ENCODE assay signal across 10 cellular contexts in genomic region chr5:139684350-139684880, GRCh38. TPM values are rescaled to one million over a fixed set of nuclear protein-coding genes. Genes with fewer than 3 reads are reported as not detected.
DNase-seq lines count a peak whose midpoint lies in the region; ATAC-seq and TF ChIP-seq lines count a peak whose summit lies in the region.
"Had no signal": no experiment of that assay in that cellular context is flagged by ENCODE, and none has a peak within 500 bp of the region (broad histone marks: within the 10 kb centered on the region; RNA-seq: fewer than 3 reads in every experiment).

No MANE protein-coding gene starts in this region.

- H2AK5ac ChIP-seq in IMR-90 (ENCODE audit: low read depth, low read length) = no peak overlapping the region

- in situ Hi-C loops in IMR-90 (cut with MboI; ENCODE audit: low sequenced_read_pairs) = no loop called here

- no peaks in the 10 kb centered on the region for H3K9me3 Mint-ChIP-seq in activated CD8-positive, alpha-beta T cell treated with anti-CD3 and anti-CD28 coated beads for 36 hours
- H3K9me3 Mint-ChIP-seq in stimulated activated naive B cell treated with anti-CD40 and anti-IgM and Interleukin-4, amounts not matched to agents 10 μg/mL and 1 μg/mL and 100 μg/mL, for 72 hours = no peaks in the 10 kb centered on the region

- no peak overlapping the region for H2BK20ac ChIP-seq in IMR-90 (ENCODE audit: low read depth, low read length)

- no peak for TF ChIP-seq CTCF in IMR-90 (conservative IDR thresholded peaks at IDR 0.05; ENCODE audit: low read depth, low read length)
- TF ChIP-seq CTCF in activated CD8-positive, alpha-beta T cell treated with anti-CD3 and anti-CD28 coated beads for 36 hours (IDR thresholded peaks at IDR 0.05) = no peak

- H3K4me1 Mint-ChIP-seq in activated CD8-positive, alpha-beta T cell treated with anti-CD3 and anti-CD28 coated beads for 36 hours (ENCODE audit: low read depth) = peaks cover 20% of the 10 kb centered on the region
- H3K4me1 Mint-ChIP-seq in stimulated activated naive B cell treated with anti-CD40 and anti-IgM and Interleukin-4, amounts not matched to agents 10 μg/mL and 1 μg/mL and 100 μg/mL, for 72 hours = peaks cover 54 to 79% of the 10 kb centered on the region in 2 donors

- peak overlapping the region; percentile 67 for H2AK9ac ChIP-seq in IMR-90 (replicated peaks; ENCODE audit: low read depth, low read length, poor library complexity)

- peaks cover 10% of the 10 kb centered on the region; the same call in 1 of the 2 replicates for H4K20me1 ChIP-seq in IMR-90 (ENCODE audit: insufficient read depth, low read length)

- intact Hi-C loops in IMR-90 (cut with micrococcal nuclease) = no loop called here
- intact Hi-C loops in activated CD8-positive, alpha-beta T cell treated with anti-CD3 and anti-CD28 coated beads for 36 hours (cut with micrococcal nuclease) = no loop called here

- no peaks in the 10 kb centered on the region; the same call in 1 of the 2 replicates for H3K9me1 ChIP-seq in IMR-90 (ENCODE audit: insufficient read depth, low read length)

- DNase-seq in IMR-90 (no peak), NCI-H345 (lab: John Stamatoyannopoulos, UW) (no peak)
- no peak for DNase-seq in activated CD8-positive, alpha-beta T cell treated with anti-CD3 and anti-CD28 coated beads for 36 hours
- DNase-seq in stimulated activated naive B cell treated with anti-CD40 and anti-IgM and Interleukin-4, amounts not matched to agents 10 μg/mL and 1 μg/mL and 100 μg/mL, for 72 hours = no peak
- DNase-seq in activated effector memory CD4-positive, alpha-beta T cell treated with Interleukin-2 at 50 U/mL for 16 hours = no peak
- no peak for DNase-seq in activated CD4-positive, CD25-positive, alpha-beta regulatory T cell treated with anti-CD3 and anti-CD28 coated beads, Interleukin-2, amount 50 U/mL, for 72 hours
- DNase-seq: activated CD4-positive, alpha-beta T cell treated with anti-CD3 and anti-CD28 coated beads, Interleukin-2, amount 50 U/mL, for 4 hours; activated naive CD4-positive, alpha-beta T cell treated with Interleukin-2 at 50 U/mL for 16 hours; mucosa of descending colon had no signal

- H3K27me3 ChIP-seq in IMR-90 (ENCODE audit: control insufficient read depth, insufficient read depth, low read length) (no peaks in the 10 kb centered on the region), layer of hippocampus (ENCODE audit: control insufficient read depth, insufficient read depth, low read length) (no peaks in the 10 kb centered on the region)

- POLR2A ChIA-PET in IMR-90 (lab: Charles Lee; ENCODE audit: unreplicated experiment) = no interaction called here
- POLR2A ChIA-PET in activated CD8-positive, alpha-beta T cell treated with anti-CD3 and anti-CD28 coated beads for 36 hours (lab: Charles Lee) = interaction anchor here (0.9 to 1.5 kb wide), 3 partner anchors 9 to 25 kb away, joined by 3 read pairs; no protein-coding TSS in a partner anchor

- H3K27me3 Mint-ChIP-seq in activated CD8-positive, alpha-beta T cell treated with anti-CD3 and anti-CD28 coated beads for 36 hours = no peaks in the 10 kb centered on the region
- no peaks in the 10 kb centered on the region for H3K27me3 Mint-ChIP-seq in stimulated activated naive B cell treated with anti-CD40 and anti-IgM and Interleukin-4, amounts not matched to agents 10 μg/mL and 1 μg/mL and 100 μg/mL, for 72 hours

- no TSS peak for BruUV-seq in IMR-90 (replicated peaks; lab: Mats Ljungman, UMichigan)

- CTCF ChIA-PET in IMR-90 (lab: Yijun Ruan, JAX) = no interaction called here
- CTCF ChIA-PET in activated CD8-positive, alpha-beta T cell treated with anti-CD3 and anti-CD28 coated beads for 36 hours (lab: Charles Lee) = interaction anchor here (0.7 to 4.1 kb wide), 8 partner anchors 9 to 91 kb away, joined by 3 to 25 read pairs (median 4); no protein-coding TSS in a partner anchor

- H3K23ac ChIP-seq in IMR-90 (ENCODE audit: low read depth, low read length) = no peak overlapping the region

- H3K4me3 ChIP-seq in IMR-90 (ENCODE audit: insufficient read depth, low read depth, low read length) = no peak overlapping the region
- H3K4me3 ChIP-seq: mucosa of descending colon had no signal

- no peak overlapping the region for H2BK15ac ChIP-seq in IMR-90 (ENCODE audit: low read depth, low read length)

- no peak for TF ChIP-seq POLR2A in IMR-90 (IDR thresholded peaks at IDR 0.05; ENCODE audit: low read depth, low read length)

- H3K4me2 ChIP-seq in IMR-90 (ENCODE audit: low read depth, low read length) = no peak overlapping the region

- H3K27ac ChIP-seq in IMR-90 (ENCODE audit: insufficient read depth, low read length) (no peak overlapping the region), layer of hippocampus (ENCODE audit: low read depth, low read length) (peak overlapping the region; percentile 98)

- H3K36me3 ChIP-seq in IMR-90 (ENCODE audit: control insufficient read depth, insufficient read depth, low read length) = peaks cover 40% of the 10 kb centered on the region

- H3K18ac ChIP-seq in IMR-90 (ENCODE audit: low read depth, low read length) = no peak overlapping the region

- no peak overlapping the region for H3K56ac ChIP-seq in IMR-90 (ENCODE audit: extremely low read depth, insufficient read depth, low read length)

- no peak overlapping the region for H4K91ac ChIP-seq in IMR-90 (ENCODE audit: insufficient read depth, low read depth, low read length)

- dilution Hi-C loops in IMR-90 (cut with HindIII; ENCODE audit: low sequenced_read_pairs, unreplicated experiment) = no loop called here

- no peaks in the 10 kb centered on the region for H3K36me3 Mint-ChIP-seq in activated CD8-positive, alpha-beta T cell treated with anti-CD3 and anti-CD28 coated beads for 36 hours (ENCODE audit: low read depth)
- peaks cover 39 to 58% of the 10 kb centered on the region in 2 donors for H3K36me3 Mint-ChIP-seq in stimulated activated naive B cell treated with anti-CD40 and anti-IgM and Interleukin-4, amounts not matched to agents 10 μg/mL and 1 μg/mL and 100 μg/mL, for 72 hours

- ATAC-seq in IMR-90 (ENCODE audit: low read depth) = no peak
- peak; percentile 57 for ATAC-seq in activated CD8-positive, alpha-beta T cell treated with anti-CD3 and anti-CD28 coated beads for 36 hours
- ATAC-seq in stimulated activated naive B cell treated with anti-CD40 and anti-IgM and Interleukin-4, amounts not matched to agents 10 μg/mL and 1 μg/mL and 100 μg/mL, for 72 hours (replicated peaks) = peak; percentile 38 to 57
- ATAC-seq: mucosa of descending colon had no signal

- H2BK120ac ChIP-seq in IMR-90 (ENCODE audit: low read depth, low read length) = no peak overlapping the region

- H2BK5ac ChIP-seq in IMR-90 (ENCODE audit: low read depth, low read length, poor library complexity, severe bottlenecking) = no peak overlapping the region

- peaks cover 6% of the 10 kb centered on the region in 2 experiments; a peak in 2 of 4 replicates for H3K79me1 ChIP-seq in IMR-90 (ENCODE audit: low read depth in 1 of 2, low read length in 2 of 2)

- no peak overlapping the region for H3K4me3 Mint-ChIP-seq in activated CD8-positive, alpha-beta T cell treated with anti-CD3 and anti-CD28 coated beads for 36 hours
- H3K4me3 Mint-ChIP-seq in stimulated activated naive B cell treated with anti-CD40 and anti-IgM and Interleukin-4, amounts not matched to agents 10 μg/mL and 1 μg/mL and 100 μg/mL, for 72 hours = peak overlapping the region; percentile 25 to 32

- no peak overlapping the region for H4K5ac ChIP-seq in IMR-90 (ENCODE audit: low read depth, low read length)

- H3K27ac Mint-ChIP-seq in activated CD8-positive, alpha-beta T cell treated with anti-CD3 and anti-CD28 coated beads for 36 hours = no peak overlapping the region
- peak overlapping the region; percentile 92 for H3K27ac Mint-ChIP-seq in stimulated activated naive B cell treated with anti-CD40 and anti-IgM and Interleukin-4, amounts not matched to agents 10 μg/mL and 1 μg/mL and 100 μg/mL, for 72 hours

- H3K9me3 ChIP-seq in IMR-90 (ENCODE audit: control insufficient read depth, insufficient read depth, low read length) = no peaks in the 10 kb centered on the region
- H3K9me3 ChIP-seq: mucosa of descending colon had no signal

- no peak overlapping the region for H4K8ac ChIP-seq in IMR-90 (ENCODE audit: low read depth in 2 of 2, low read length in 2 of 2)

- WGBS in IMR-90 (ENCODE audit: extremely low coverage in 2 of 2, insufficient read length in 1 of 2), 2 experiments = 100% methylated on average over 1 of the region's 7 CpGs; no CpG with 5 or more reads in 1 of the 2 experiments

- peak overlapping the region; percentile 65 for H2AFZ ChIP-seq in IMR-90 (replicated peaks; ENCODE audit: low read length, poor library complexity)

- no peak for TF ChIP-seq RAD21 in IMR-90 (IDR thresholded peaks at IDR 0.05; ENCODE audit: low read length)

- no peak overlapping the region for H3K14ac ChIP-seq in IMR-90 (replicated peaks; ENCODE audit: low read depth, low read length)

- peaks cover 3% of the 10 kb centered on the region; the same call in 1 of the 2 replicates for H3K4me1 ChIP-seq in IMR-90 (ENCODE audit: control insufficient read depth, insufficient read depth, low read length)

- H3K4ac ChIP-seq in IMR-90 (ENCODE audit: low read depth, low read length) = no peak overlapping the region

- H3K9ac ChIP-seq in IMR-90 (ENCODE audit: low read depth, low read length) = no peak overlapping the region

TF ChIP-seq in IMR-90, 13 proteins besides CTCF, POLR2A, EP300 and RAD21 (continues in another document):
- TF ChIP-seq MXI1 (IDR thresholded peaks at IDR 0.05; ENCODE audit: borderline replicate concordance, low read depth, low read length) (no peak), SMC3 (IDR thresholded peaks at IDR 0.05; ENCODE audit: low read depth, low read length) (no peak), MAZ (IDR thresholded peaks at IDR 0.05; ENCODE audit: borderline replicate concordance, low read depth, low read length) (no peak), RFX5 (IDR thresholded peaks at IDR 0.05; ENCODE audit: low read depth, low read length) (no peak), ELK1 (IDR thresholded peaks at IDR 0.05; ENCODE audit: borderline replicate concordance, low read depth, low read length) (no peak), FOS (IDR thresholded peaks at IDR 0.05; ENCODE audit: low read depth, low read length) (no peak), CEBPB (IDR thresholded peaks at IDR 0.05; ENCODE audit: low read depth, low read length) (no peak)

RNA-seq across cellular contexts. Expression of gene CXXC5, which starts 36.3 kb away (rescaled TPM):
- 24.9 and 30.8 TPM in 2 replicates for total RNA-seq in IMR-90 (2012; rRNA removed)
- 35.7 and 38.8 TPM in 2 replicates for polyA plus RNA-seq in IMR-90 (2012; rRNA removed)
- polyA plus RNA-seq in IMR-90 (2012; cell fraction: cytosol; rRNA removed) = 34.7 and 72.2 TPM in 2 replicates
- 24.5 and 60.8 TPM in 2 replicates for polyA plus RNA-seq in IMR-90 (2012; cell fraction: nucleus; rRNA removed; ENCODE audit: low replicate concordance)
- 1 to 10 TPM; 3.5 to 4.3 TPM for total RNA-seq in activated CD8-positive, alpha-beta T cell treated with anti-CD3 and anti-CD28 coated beads for 36 hours
